In the genomic region with DNA sequence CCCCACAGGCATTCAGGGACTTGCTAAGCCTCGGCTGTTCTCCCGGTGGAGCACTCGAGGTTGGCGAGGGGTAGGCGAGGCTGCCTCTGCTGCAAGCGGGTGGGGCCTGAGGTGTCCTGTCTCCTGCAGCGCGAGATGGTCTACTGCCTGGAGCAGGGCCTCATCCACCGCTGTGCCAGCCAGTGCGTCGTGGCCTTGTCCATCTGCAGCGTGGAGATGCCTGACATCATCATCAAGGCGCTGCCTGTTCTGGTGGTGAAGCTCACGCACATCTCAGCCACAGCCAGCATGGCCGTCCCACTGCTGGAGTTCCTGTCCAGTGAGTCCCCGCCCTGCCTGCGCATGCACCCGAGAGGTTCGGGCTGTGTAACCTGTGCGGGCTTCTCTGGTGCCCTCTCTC, we compare ENCODE assay signal across 30 cellular contexts. TPM values are rescaled to one million over a fixed set of nuclear protein-coding genes. Genes with fewer than 3 reads are reported as not detected.
"Had no signal": no experiment of that assay in that cellular context is flagged by ENCODE, and none has a peak within 500 bp of the region (broad histone marks: within the 10 kb centered on the region; RNA-seq: fewer than 3 reads in every experiment).

No MANE protein-coding gene starts in this region.

- H3K27ac Mint-ChIP-seq: stimulated activated memory B cell treated with anti-CD40 and anti-IgM and Interleukin-4, amounts not matched to agents 10 μg/mL and 1 μg/mL and 100 μg/mL, for 72 hours; stimulated activated naive B cell treated with anti-CD40 and anti-IgM and Interleukin-4, amounts not matched to agents 10 μg/mL and 1 μg/mL and 100 μg/mL, for 72 hours; type B pancreatic cell had no signal

- H3K36me3 Mint-ChIP-seq: type B pancreatic cell had no signal

- H3K4me1 Mint-ChIP-seq: stimulated activated memory B cell treated with anti-CD40 and anti-IgM and Interleukin-4, amounts not matched to agents 10 μg/mL and 1 μg/mL and 100 μg/mL, for 72 hours; stimulated activated naive CD8-positive, alpha-beta T cell treated with anti-CD3 and anti-CD28 coated beads, Interleukin-15, amount 100 ng/mL, for 72 hours had no signal

- H3K9me3 Mint-ChIP-seq: stimulated activated memory B cell treated with anti-CD40 and anti-IgM and Interleukin-4, amounts not matched to agents 10 μg/mL and 1 μg/mL and 100 μg/mL, for 72 hours; stimulated activated naive B cell treated with anti-CD40 and anti-IgM and Interleukin-4, amounts not matched to agents 10 μg/mL and 1 μg/mL and 100 μg/mL, for 72 hours; stimulated activated naive CD8-positive, alpha-beta T cell treated with anti-CD3 and anti-CD28 coated beads, Interleukin-15, amount 100 ng/mL, for 72 hours; stimulated activated naive CD8-positive, alpha-beta T cell treated with anti-CD3 and anti-CD28 coated beads, Interleukin-15, Interleukin-2, amounts not matched to agents 100 ng/mL and 50 ng/mL, for 24 hours; type B pancreatic cell had no signal

- H3K4me3 Mint-ChIP-seq: stimulated activated memory B cell treated with anti-CD40 and anti-IgM and Interleukin-4, amounts not matched to agents 10 μg/mL and 1 μg/mL and 100 μg/mL, for 72 hours; stimulated activated naive B cell treated with anti-CD40 and anti-IgM and Interleukin-4, amounts not matched to agents 10 μg/mL and 1 μg/mL and 100 μg/mL, for 72 hours; stimulated activated naive CD8-positive, alpha-beta T cell treated with anti-CD3 and anti-CD28 coated beads, Interleukin-15, amount 100 ng/mL, for 72 hours; stimulated activated naive CD8-positive, alpha-beta T cell treated with anti-CD3 and anti-CD28 coated beads, Interleukin-15, Interleukin-2, amounts not matched to agents 100 ng/mL and 50 ng/mL, for 24 hours; type B pancreatic cell had no signal

- H3K36me3 ChIP-seq: uterus had no signal

- H3K4me1 ChIP-seq: stomach, testis, tibial artery, tibial nerve, transverse colon, upper lobe of left lung, upper lobe of right lung, uterus, vagina had no signal

- ATAC-seq: stimulated activated memory B cell treated with anti-CD40 and anti-IgM and Interleukin-4, amounts not matched to agents 10 μg/mL and 1 μg/mL and 100 μg/mL, for 72 hours; stimulated activated naive B cell treated with anti-CD40 and anti-IgM and Interleukin-4, amounts not matched to agents 10 μg/mL and 1 μg/mL and 100 μg/mL, for 72 hours; stimulated activated naive CD8-positive, alpha-beta T cell treated with anti-CD3 and anti-CD28 coated beads, Interleukin-15, amount 100 ng/mL, for 72 hours; stimulated activated naive CD8-positive, alpha-beta T cell treated with anti-CD3 and anti-CD28 coated beads, Interleukin-15, Interleukin-2, amounts not matched to agents 100 U/mL and 50 U/mL, for 24 hours; upper lobe of right lung had no signal

- H3K9me3 ChIP-seq: stomach, suprapubic skin, testis, thoracic aorta, thyroid gland, tibial artery, tibial nerve, transverse colon, upper lobe of left lung, upper lobe of right lung, uterus, vagina had no signal

- H3K27ac ChIP-seq: stomach, suprapubic skin, testis, thoracic aorta, tibial artery, tibial nerve, transverse colon, upper lobe of left lung, upper lobe of right lung, uterus, vagina had no signal

- H3K4me3 ChIP-seq: stomach, suprapubic skin, testis, thoracic aorta, thyroid gland, tibial artery, tibial nerve, transverse colon, upper lobe of left lung, upper lobe of right lung, uterus, vagina had no signal

- H3K27me3 ChIP-seq: stomach, suprapubic skin, testis, thyroid gland, tibial artery, tibial nerve, transverse colon, upper lobe of left lung, upper lobe of right lung, uterus, vagina had no signal

- DNase-seq: stimulated activated CD4-positive, alpha-beta T cell treated with anti-CD3 and anti-CD28 coated beads, Interleukin-2, amount 100 ng/mL, for 48 hours; stimulated activated CD4-positive, alpha-beta T cell treated with anti-CD3 and anti-CD28 coated beads, Interleukin-4, amount 100 ng/mL, for 1 hour; stimulated activated CD4-positive, alpha-beta T cell treated with anti-CD3 and anti-CD28 coated beads, Interleukin-4, amount 100 ng/mL, for 24 hours; stimulated activated CD4-positive, alpha-beta T cell treated with anti-CD3 and anti-CD28 coated beads, Interleukin-4, amount 100 ng/mL, for 4 hours; stimulated activated CD8-positive, alpha-beta memory T cell treated with anti-CD3 and anti-CD28 coated beads, Interleukin-4, amount 100 ng/mL, for 48 hours; stimulated activated naive B cell treated with anti-CD40 and anti-IgM and Interleukin-4, amounts not matched to agents 10 μg/mL and 1 μg/mL and 100 μg/mL, for 72 hours; stimulated activated naive CD4-positive, alpha-beta T cell; stimulated activated naive CD4-positive, alpha-beta T cell treated with Interleukin-2 at 50 U/mL for 16 hours; stimulated activated naive CD8-positive, alpha-beta T cell treated with anti-CD3 and anti-CD28 coated beads, Interleukin-15, amount 100 ng/mL, for 72 hours; stimulated activated naive CD8-positive, alpha-beta T cell treated with anti-CD3 and anti-CD28 coated beads, Interleukin-15, Interleukin-2, amounts not matched to agents 100 U/mL and 50 U/mL, for 24 hours; stomach; substantia nigra; testis; thyroid gland; tibial artery; transverse colon; trophoblast cell; upper lobe of right lung; uterus had no signal

RNA-seq across cellular contexts. Expression of a gene that starts 54.5 kb away (rescaled TPM):
- total RNA-seq: subcutaneous adipose tissue, thoracic aorta, upper lobe of right lung, ureter, urinary bladder, vagina had no signal
